Comparison of ENCODE assay signal across 10 cellular contexts in genomic region chr4:168486961-168487820, GRCh38. TPM values are rescaled to one million over a fixed set of nuclear protein-coding genes. Genes with fewer than 3 reads are reported as not detected.
DNase-seq lines count a peak whose midpoint lies in the region; ATAC-seq and TF ChIP-seq lines count a peak whose summit lies in the region.
"Had no signal": no experiment of that assay in that cellular context is flagged by ENCODE, and none has a peak within 500 bp of the region (broad histone marks: within the 10 kb centered on the region; RNA-seq: fewer than 3 reads in every experiment).

No MANE protein-coding gene starts in this region.

- peaks cover 2% of the 10 kb centered on the region for H3K9me3 Mint-ChIP-seq in activated naive CD8-positive, alpha-beta T cell treated with anti-CD3 and anti-CD28 coated beads, Interleukin-2, amount 10 ng/mL, durations not matched to agents 7 days and 5 days

- peak overlapping the region; percentile 32 for H3K27ac Mint-ChIP-seq in activated naive CD8-positive, alpha-beta T cell treated with anti-CD3 and anti-CD28 coated beads, Interleukin-2, amount 10 ng/mL, durations not matched to agents 7 days and 5 days

- H3K27ac ChIP-seq in lung (ENCODE audit: low read depth in 1 of 2, low read length in 1 of 2) = peak overlapping the region in 1 of 2 donors; percentile 34
- H3K27ac ChIP-seq: tibial artery had no signal

- POLR2A ChIA-PET in activated naive CD8-positive, alpha-beta T cell treated with anti-CD3 and anti-CD28 coated beads, Interleukin-2, amount 10 ng/mL, durations not matched to agents 7 days and 5 days (lab: Charles Lee) = interaction anchor here (0.8 to 0.9 kb wide), 3 partner anchors 16 to 169 kb away, joined by 3 to 4 read pairs (median 3); partner anchors contain the start of gene DDX60

- no peaks in the 10 kb centered on the region for H3K27me3 ChIP-seq in lung (ENCODE audit: control insufficient read depth, insufficient read depth)
- H3K27me3 ChIP-seq: tibial artery had no signal

- H3K4me1 ChIP-seq in lung (ENCODE audit: control insufficient read depth in 2 of 2, insufficient read depth in 2 of 2, low read length in 2 of 2) = peaks cover 0 to 9% of the 10 kb centered on the region in 2 donors
- H3K4me1 ChIP-seq: tibial artery had no signal

- TF ChIP-seq POLR2A in GM18505 (IDR thresholded peaks at IDR 0.05; ENCODE audit: borderline replicate concordance, extremely low read depth, insufficient read depth, insufficient read length) = no peak

- 80 to 88% methylated on average over 8 of the region's 8 CpGs for WGBS in lung, 2 donors

- H3K36me3 Mint-ChIP-seq in activated naive CD8-positive, alpha-beta T cell treated with anti-CD3 and anti-CD28 coated beads, Interleukin-2, amount 10 ng/mL, durations not matched to agents 7 days and 5 days = peaks cover 2% of the 10 kb centered on the region

- no peaks in the 10 kb centered on the region for H3K36me3 ChIP-seq in lung (ENCODE audit: control insufficient read depth in 2 of 2, insufficient read depth in 2 of 2, low read length in 2 of 2)
- H3K36me3 ChIP-seq: tibial artery had no signal

- no peaks in the 10 kb centered on the region for H3K27me3 Mint-ChIP-seq in activated naive CD8-positive, alpha-beta T cell treated with anti-CD3 and anti-CD28 coated beads, Interleukin-2, amount 10 ng/mL, durations not matched to agents 7 days and 5 days

- peak; percentile 84 for ATAC-seq in activated naive CD8-positive, alpha-beta T cell treated with anti-CD3 and anti-CD28 coated beads, Interleukin-2, amount 10 ng/mL, durations not matched to agents 7 days and 5 days (ENCODE audit: low read depth)
- ATAC-seq in lung (ENCODE audit: insufficient read depth, low FRiP score) (peak; percentile 34), HG02840 (IDR thresholded peaks at IDR 0.05; ENCODE audit: low FRiP score, unreplicated experiment) (no peak), GM18505 (IDR thresholded peaks at IDR 0.05; ENCODE audit: unreplicated experiment) (no peak)

- DNase-seq in Daoy (ENCODE audit: low read depth) = peak; percentile 61
- DNase-seq in LoVo (ENCODE audit: low spot score) = peak; percentile 80
- no peak for DNase-seq in activated naive CD8-positive, alpha-beta T cell treated with anti-CD3 and anti-CD28 coated beads, Interleukin-2, amount 10 ng/mL, durations not matched to agents 7 days and 5 days
- no peak for DNase-seq in lung (ENCODE audit: low spot score)
- DNase-seq in pons (ENCODE audit: low spot score) = no peak
- no peak for DNase-seq in mesenteric fat pad (ENCODE audit: low spot score)
- DNase-seq: NCI-H2171 treated with DMSO at 0.1 percent for 48 hours, tibial artery had no signal

- no peak for TF ChIP-seq CTCF in lung (IDR thresholded peaks at IDR 0.05; ENCODE audit: control extremely low read depth, extremely low read depth)

- no peak overlapping the region for H3K4me3 ChIP-seq in lung
- H3K4me3 ChIP-seq: tibial artery had no signal

- H3K4me1 Mint-ChIP-seq in activated naive CD8-positive, alpha-beta T cell treated with anti-CD3 and anti-CD28 coated beads, Interleukin-2, amount 10 ng/mL, durations not matched to agents 7 days and 5 days = peaks cover 34% of the 10 kb centered on the region

- peak overlapping the region; percentile 0 for H3K4me3 Mint-ChIP-seq in activated naive CD8-positive, alpha-beta T cell treated with anti-CD3 and anti-CD28 coated beads, Interleukin-2, amount 10 ng/mL, durations not matched to agents 7 days and 5 days

- H3K9me3 ChIP-seq in lung (ENCODE audit: control insufficient read depth in 2 of 2, insufficient read depth in 1 of 2, low read length in 1 of 2) = no peaks in the 10 kb centered on the region
- H3K9me3 ChIP-seq: tibial artery had no signal

RNA-seq across cellular contexts. Expression of gene DDX60L, which starts 6.9 kb away (rescaled TPM):
- 5.2 and 19.3 TPM in 2 replicates for total RNA-seq in Daoy (2014; rRNA removed; shearing (Covaris generic))
- total RNA-seq in activated naive CD8-positive, alpha-beta T cell treated with anti-CD3 and anti-CD28 coated beads, Interleukin-2, amount 10 ng/mL, durations not matched to agents 7 days and 5 days = 10 to 100 TPM; 87.2 to 89.1 TPM
- total RNA-seq in lung (10 to 100 TPM; 28.0 to 32.2 TPM), mesenteric fat pad (28.6 TPM)
- 10 to 100 TPM; 16.1 to 30.7 TPM for polyA plus RNA-seq in lung

RNA-seq across cellular contexts. Expression of gene PALLD, which starts 9.7 kb away (rescaled TPM):
- 36.4 and 50.0 TPM in 2 replicates for total RNA-seq in Daoy (2014; rRNA removed; shearing (Covaris generic))
- total RNA-seq in activated naive CD8-positive, alpha-beta T cell treated with anti-CD3 and anti-CD28 coated beads, Interleukin-2, amount 10 ng/mL, durations not matched to agents 7 days and 5 days = 1 to 10 TPM in 1 of 2 experiments, under 1 TPM in 1; 0.91 to 2.0 TPM
- total RNA-seq in lung (100 to 1,000 TPM in 1 of 2 donors, 10 to 100 TPM in 1; 94.7 to 139 TPM), mesenteric fat pad (87.9 TPM)
- 10 to 100 TPM; 20.7 to 31.2 TPM for polyA plus RNA-seq in lung

Comparison
In these comparisons a context has a peak if more than half of its experiments do, and no peak if none do; other contexts are left out.
1. DNase-seq: peak in Daoy (single experiment) and LoVo (single experiment); none in activated naive CD8-positive, alpha-beta T cell treated with anti-CD3 and anti-CD28 coated beads, Interleukin-2, amount 10 ng/mL, durations not matched to agents 7 days and 5 days (single experiment), lung (single experiment), pons (single experiment) and mesenteric fat pad (single experiment).
2. ATAC-seq: peak in activated naive CD8-positive, alpha-beta T cell treated with anti-CD3 and anti-CD28 coated beads, Interleukin-2, amount 10 ng/mL, durations not matched to agents 7 days and 5 days (single experiment) and lung (single experiment); none in HG02840 (single experiment) and GM18505 (single experiment).
3. RNA of gene PALLD, which starts 9.7 kb away (total RNA-seq): 94.7 to 139 TPM in lung, 87.9 TPM in mesenteric fat pad (single experiment) and 36.4 to 50.0 TPM in Daoy; 0.91 to 2.0 TPM in activated naive CD8-positive, alpha-beta T cell treated with anti-CD3 and anti-CD28 coated beads, Interleukin-2, amount 10 ng/mL, durations not matched to agents 7 days and 5 days; every median in the first group is over 10 times any median in the second.